In genomic region chr18:31513189-31513907, GRCh38 we compare ENCODE assay signal across 12 cellular contexts. TPM values are rescaled to one million over a fixed set of nuclear protein-coding genes. Genes with fewer than 3 reads are reported as not detected.
DNase-seq lines count a peak whose midpoint lies in the region; ATAC-seq and TF ChIP-seq lines count a peak whose summit lies in the region.
"Had no signal": no experiment of that assay in that cellular context is flagged by ENCODE, and none has a peak within 500 bp of the region (broad histone marks: within the 10 kb centered on the region; RNA-seq: fewer than 3 reads in every experiment).

No MANE protein-coding gene starts in this region.

- no peaks in the 10 kb centered on the region for H3K9me3 Mint-ChIP-seq in CD14-positive monocyte

- H3K36me3 Mint-ChIP-seq in CD14-positive monocyte = no peaks in the 10 kb centered on the region
- H3K36me3 Mint-ChIP-seq: CD4-positive, CD25-positive, alpha-beta regulatory T cell had no signal

- H3K36me3 ChIP-seq in GM23248 (ENCODE audit: low read depth) = no peaks in the 10 kb centered on the region
- H3K36me3 ChIP-seq in RWPE2 (ENCODE audit: low read depth) = peaks cover 13% of the 10 kb centered on the region
- no peaks in the 10 kb centered on the region for H3K36me3 ChIP-seq in parathyroid adenoma (ENCODE audit: control insufficient read depth, insufficient read depth, low read length)
- H3K36me3 ChIP-seq: adrenal gland had no signal

- H3K4me1 ChIP-seq in GM23248 (ENCODE audit: insufficient read depth) (no peaks in the 10 kb centered on the region), RWPE2 (ENCODE audit: insufficient read depth, poor library complexity, severe bottlenecking) (peaks cover 58% of the 10 kb centered on the region), parathyroid adenoma (peaks cover 44% of the 10 kb centered on the region)
- H3K4me1 ChIP-seq: adrenal gland had no signal

- no peak for TF ChIP-seq CTCF in RWPE2 (IDR thresholded peaks at IDR 0.05; ENCODE audit: poor library complexity, severe bottlenecking)
- no peak for TF ChIP-seq CTCF in fibroblast of mammary gland (conservative IDR thresholded peaks at IDR 0.05; ENCODE audit: control insufficient read depth, insufficient read depth, low read depth, low read length)
- no peak for TF ChIP-seq CTCF in parathyroid adenoma (IDR thresholded peaks at IDR 0.05)
- TF ChIP-seq CTCF in CD14-positive monocyte (IDR thresholded peaks at IDR 0.05) = no peak

- H4K20me1 ChIP-seq in GM23248 (ENCODE audit: insufficient read depth) = no peaks in the 10 kb centered on the region

- no peak overlapping the region for H3K4me3 ChIP-seq in GM23248
- no peak overlapping the region for H3K4me3 ChIP-seq in RWPE2 (ENCODE audit: severe bottlenecking)
- H3K4me3 ChIP-seq in fibroblast of mammary gland (ENCODE audit: control insufficient read depth, low read depth, low read length) = no peak overlapping the region
- H3K4me3 ChIP-seq in parathyroid adenoma (ENCODE audit: low read depth, low read length) = no peak overlapping the region
- H3K4me3 ChIP-seq: adrenal gland had no signal

- DNase-seq in GM23248 (peak; percentile 19), RWPE2 (ENCODE audit: low spot score) (peak; percentile 74), fibroblast of mammary gland (ENCODE audit: low read depth) (peak; percentile 59), CD14-positive monocyte (ENCODE audit: low spot score) (no peak), anterior cingulate cortex (lab: John Stamatoyannopoulos, UW) (no peak)
- no peak for DNase-seq in stimulated activated CD4-positive, alpha-beta T cell treated with anti-CD3 and anti-CD28 coated beads, Interleukin-15, amount 100 ng/mL, for 24 hours
- DNase-seq: adrenal gland; CD4-positive, CD25-positive, alpha-beta regulatory T cell; NCI-H146; nucleus accumbens had no signal

- H3K4me1 Mint-ChIP-seq in CD14-positive monocyte = no peaks in the 10 kb centered on the region
- H3K4me1 Mint-ChIP-seq: CD4-positive, CD25-positive, alpha-beta regulatory T cell had no signal

- no peak overlapping the region for H3K4me3 Mint-ChIP-seq in CD14-positive monocyte
- H3K4me3 Mint-ChIP-seq: CD4-positive, CD25-positive, alpha-beta regulatory T cell had no signal

- H2AFZ ChIP-seq in GM23248 (no peak overlapping the region), parathyroid adenoma (no peak overlapping the region)

- in situ Hi-C loops in GM23248 (cut with MboI) = no loop called here

- ATAC-seq in RWPE2 (ENCODE audit: low read depth) (peak; percentile 79), GM19452 (IDR thresholded peaks at IDR 0.05; ENCODE audit: unreplicated experiment) (no peak)

- H3K27me3 ChIP-seq in GM23248 (replicated peaks; ENCODE audit: insufficient read depth) (no peaks in the 10 kb centered on the region; the same call in 1 of the 2 replicates), RWPE2 (ENCODE audit: insufficient read depth, poor library complexity, severe bottlenecking) (no peaks in the 10 kb centered on the region), parathyroid adenoma (ENCODE audit: control insufficient read depth, insufficient read depth, low read length) (no peaks in the 10 kb centered on the region)

- no peaks in the 10 kb centered on the region for H3F3A ChIP-seq in GM23248 (ENCODE audit: insufficient read depth)

- H3K9me2 ChIP-seq in GM23248 (ENCODE audit: insufficient read depth) = no peaks in the 10 kb centered on the region

- intact Hi-C loops in CD14-positive monocyte (cut with micrococcal nuclease) = no loop called here

- H3K79me2 ChIP-seq in GM23248 (ENCODE audit: insufficient read depth) (no peaks in the 10 kb centered on the region), parathyroid adenoma (peaks cover 27% of the 10 kb centered on the region)

- no peak overlapping the region for H3K9ac ChIP-seq in GM23248
- no peak overlapping the region for H3K9ac ChIP-seq in parathyroid adenoma

- H3K27ac Mint-ChIP-seq in CD14-positive monocyte = no peak overlapping the region
- H3K27ac Mint-ChIP-seq: CD4-positive, CD25-positive, alpha-beta regulatory T cell had no signal

- H3K9me3 ChIP-seq in GM23248 (ENCODE audit: low read depth) = no peaks in the 10 kb centered on the region
- H3K9me3 ChIP-seq in RWPE2 (ENCODE audit: severe bottlenecking) = no peaks in the 10 kb centered on the region
- H3K9me3 ChIP-seq in parathyroid adenoma (ENCODE audit: control insufficient read depth, low read length) = no peaks in the 10 kb centered on the region
- H3K9me3 ChIP-seq: adrenal gland had no signal

- peaks cover 0 to 1% (median 0%) of the 10 kb centered on the region in 3 donors for H3K27me3 Mint-ChIP-seq in CD14-positive monocyte (ENCODE audit: low read depth in 3 of 3)

- H3K27ac ChIP-seq in GM23248 (no peak overlapping the region), RWPE2 (ENCODE audit: poor library complexity, severe bottlenecking) (peak overlapping the region; percentile 93), parathyroid adenoma (peak overlapping the region; percentile 10)
- H3K27ac ChIP-seq: adrenal gland had no signal

- 23 to 30% methylated on average over 3 of the region's 3 CpGs for WGBS in GM23248 (ENCODE audit: low coverage in 1 of 2, low lambda C conversion rate in 2 of 2, missing lambda C conversion rate in 2 of 2), 2 experiments

- H3K4me2 ChIP-seq in GM23248 (ENCODE audit: unreplicated experiment) (no peak overlapping the region), parathyroid adenoma (ENCODE audit: low read length) (peak overlapping the region; percentile 29)

RNA-seq across cellular contexts. Expression of gene DSG2, which starts 15.4 kb away (rescaled TPM):
- under 0.01 TPM in 1 of 2 replicates, not detected in the other for total RNA-seq in GM23248 (2014; rRNA removed; shearing (Covaris generic))
- 0.04 TPM in 1 of 2 replicates, not detected in the other for polyA plus RNA-seq in GM23248 (2016; fragmentation: Nextera tagmentation; extraction: Ambion mirVana)
- polyA plus RNA-seq in CD14-positive monocyte = not detected
- polyA plus RNA-seq: CD4-positive, CD25-positive, alpha-beta regulatory T cell had no signal

Comparison
In these comparisons a context has a peak if more than half of its experiments do, and no peak if none do; other contexts are left out.
1. DNase-seq: peak in GM23248 (single experiment), RWPE2 (single experiment) and fibroblast of mammary gland (single experiment); none in CD14-positive monocyte (single experiment), anterior cingulate cortex (0 of 58) and stimulated activated CD4-positive, alpha-beta T cell treated with anti-CD3 and anti-CD28 coated beads, Interleukin-15, amount 100 ng/mL, for 24 hours (single experiment).